Comparison of ENCODE assay signal across 16 cellular contexts in the genomic region with DNA sequence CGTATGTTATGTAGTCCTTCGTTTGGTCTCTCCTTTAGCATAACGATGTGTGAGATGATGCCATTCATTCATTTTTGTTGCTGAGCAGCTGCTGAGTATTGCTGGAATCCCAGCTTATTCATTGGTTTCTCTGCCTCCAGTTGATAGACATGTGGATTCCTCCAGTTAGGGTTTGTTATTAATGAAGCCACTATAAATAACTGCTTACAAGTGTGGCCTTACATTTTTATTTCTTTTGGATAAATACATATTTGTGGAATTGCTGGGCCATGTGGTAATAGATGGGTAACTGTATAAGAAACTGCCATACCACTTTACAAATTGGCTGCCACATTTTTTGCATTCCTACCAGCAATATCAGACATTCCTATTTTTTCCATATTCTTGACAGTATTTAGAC. TPM values are rescaled to one million over a fixed set of nuclear protein-coding genes. Genes with fewer than 3 reads are reported as not detected.
DNase-seq lines count a peak whose midpoint lies in the region; ATAC-seq, FAIRE-seq and TF ChIP-seq lines count a peak whose summit lies in the region.
"Had no signal": no experiment of that assay in that cellular context is flagged by ENCODE, and none has a peak within 500 bp of the region (broad histone marks: within the 10 kb centered on the region; RNA-seq: fewer than 3 reads in every experiment).

No MANE protein-coding gene starts in this region.

- TF ChIP-seq CTCF in CD4-positive, alpha-beta T cell (IDR thresholded peaks at IDR 0.05) = no peak
- TF ChIP-seq CTCF in natural killer cell (IDR thresholded peaks at IDR 0.05) = no peak
- TF ChIP-seq CTCF in WTC11 (IDR thresholded peaks at IDR 0.05) = no peak

- POLR2A ChIA-PET in CD4-positive, alpha-beta T cell (lab: Charles Lee) = interaction anchor here (0.6 to 2.7 kb wide), 4 partner anchors 9 to 745 kb away, joined by 3 to 34 read pairs (median 4); no protein-coding TSS in a partner anchor
- POLR2A ChIA-PET in activated naive CD8-positive, alpha-beta T cell treated with anti-CD3 and anti-CD28 coated beads, Interleukin-2, amount 10 ng/mL, durations not matched to agents 7 days and 5 days (lab: Charles Lee) = no interaction called here
- POLR2A ChIA-PET in WTC11 (lab: Charles Lee) = no interaction called here

- peaks cover 38% of the 10 kb centered on the region for H3K36me3 Mint-ChIP-seq in CD4-positive, alpha-beta T cell (ENCODE audit: low read depth)
- peaks cover 28% of the 10 kb centered on the region for H3K36me3 Mint-ChIP-seq in activated naive CD8-positive, alpha-beta T cell treated with anti-CD3 and anti-CD28 coated beads, Interleukin-2, amount 10 ng/mL, durations not matched to agents 7 days and 5 days
- H3K36me3 Mint-ChIP-seq in natural killer cell (peaks cover 11% of the 10 kb centered on the region), WTC11 (peaks cover 10% of the 10 kb centered on the region)

- no peaks in the 10 kb centered on the region for H3K9me3 Mint-ChIP-seq in CD4-positive, alpha-beta T cell
- peaks cover 6% of the 10 kb centered on the region for H3K9me3 Mint-ChIP-seq in activated naive CD8-positive, alpha-beta T cell treated with anti-CD3 and anti-CD28 coated beads, Interleukin-2, amount 10 ng/mL, durations not matched to agents 7 days and 5 days
- H3K9me3 Mint-ChIP-seq in natural killer cell (no peaks in the 10 kb centered on the region), WTC11 (peaks cover 8% of the 10 kb centered on the region)

- intact Hi-C loops in CD4-positive, alpha-beta T cell (cut with DNase I, micrococcal nuclease) = no loop called here
- intact Hi-C loops in natural killer cell (cut with micrococcal nuclease) = loop anchor here (10.0 kb wide), 1 partner anchor 745 kb away; the partner anchor contains the start of genes MRPS18B and PPP1R10

- no peaks in the 10 kb centered on the region for H3K27me3 ChIP-seq in CD4-positive, alpha-beta T cell (ENCODE audit: control insufficient read depth, insufficient read depth, low read length)

- H3K4me1 Mint-ChIP-seq in CD4-positive, alpha-beta T cell (ENCODE audit: low read depth) = peaks cover 50% of the 10 kb centered on the region
- peaks cover 32% of the 10 kb centered on the region for H3K4me1 Mint-ChIP-seq in activated naive CD8-positive, alpha-beta T cell treated with anti-CD3 and anti-CD28 coated beads, Interleukin-2, amount 10 ng/mL, durations not matched to agents 7 days and 5 days
- H3K4me1 Mint-ChIP-seq in natural killer cell = peaks cover 35 to 42% of the 10 kb centered on the region in 2 donors
- peaks cover 4% of the 10 kb centered on the region for H3K4me1 Mint-ChIP-seq in WTC11

- no peak for ATAC-seq in CD4-positive, alpha-beta T cell (ENCODE audit: poor library complexity)
- ATAC-seq in activated naive CD8-positive, alpha-beta T cell treated with anti-CD3 and anti-CD28 coated beads, Interleukin-2, amount 10 ng/mL, durations not matched to agents 7 days and 5 days (ENCODE audit: low read depth) = no peak
- ATAC-seq in natural killer cell (no peak), WTC11 (no peak), GM21619 (IDR thresholded peaks at IDR 0.05; ENCODE audit: unreplicated experiment) (no peak)
- ATAC-seq: PC-3 had no signal

- no peaks in the 10 kb centered on the region for H3K9me3 ChIP-seq in CD4-positive, alpha-beta T cell (ENCODE audit: control insufficient read depth, low read length)
- H3K9me3 ChIP-seq: SJSA1 had no signal

- no peak for DNase-seq in CD4-positive, alpha-beta T cell
- DNase-seq in GM12891 (ENCODE audit: insufficient read length, low spot score) (no peak), natural killer cell (no peak), NCI-H128 (lab: John Stamatoyannopoulos, UW; ENCODE audit: unreplicated experiment) (no peak), WTC11 (ENCODE audit: low spot score) (no peak)
- no peak for DNase-seq in activated naive CD8-positive, alpha-beta T cell treated with anti-CD3 and anti-CD28 coated beads, Interleukin-2, amount 10 ng/mL, durations not matched to agents 7 days and 5 days
- DNase-seq: COR-L47, DMS153, GM23248, NCI-H1694, NCI-H2107, NCI-H446, PC-3 had no signal

- CTCF ChIA-PET in CD4-positive, alpha-beta T cell (lab: Charles Lee) = interaction anchor here (2.4 kb wide), 1 partner anchor 163 kb away, joined by 7 read pairs; no protein-coding TSS in a partner anchor
- CTCF ChIA-PET in WTC11 (lab: Charles Lee) = no interaction called here

- TF ChIP-seq POLR2A in GM12891 (IDR thresholded peaks at IDR 0.05; ENCODE audit: low read depth, low read length) = no peak

- peak; percentile 71 for FAIRE-seq in GM12891 (lab: Jason Lieb, UNC)
- FAIRE-seq: GM18507 had no signal

- H3K4me3 Mint-ChIP-seq in CD4-positive, alpha-beta T cell = peak overlapping the region; percentile 80
- no peak overlapping the region for H3K4me3 Mint-ChIP-seq in activated naive CD8-positive, alpha-beta T cell treated with anti-CD3 and anti-CD28 coated beads, Interleukin-2, amount 10 ng/mL, durations not matched to agents 7 days and 5 days
- H3K4me3 Mint-ChIP-seq in natural killer cell = peak overlapping the region; percentile 22
- H3K4me3 Mint-ChIP-seq in WTC11 = no peak overlapping the region

- H3K27ac Mint-ChIP-seq in CD4-positive, alpha-beta T cell = peak overlapping the region; percentile 100
- H3K27ac Mint-ChIP-seq in activated naive CD8-positive, alpha-beta T cell treated with anti-CD3 and anti-CD28 coated beads, Interleukin-2, amount 10 ng/mL, durations not matched to agents 7 days and 5 days = peak overlapping the region; percentile 27
- peak overlapping the region; percentile 100 for H3K27ac Mint-ChIP-seq in natural killer cell
- no peak overlapping the region for H3K27ac Mint-ChIP-seq in WTC11

- no peak overlapping the region for H3K27ac ChIP-seq in CD4-positive, alpha-beta T cell (ENCODE audit: low read depth, low read length)
- H3K27ac ChIP-seq: GM23248, SJSA1 had no signal

- H3K27me3 Mint-ChIP-seq in CD4-positive, alpha-beta T cell = no peaks in the 10 kb centered on the region
- H3K27me3 Mint-ChIP-seq in activated naive CD8-positive, alpha-beta T cell treated with anti-CD3 and anti-CD28 coated beads, Interleukin-2, amount 10 ng/mL, durations not matched to agents 7 days and 5 days = peaks cover 19% of the 10 kb centered on the region
- peaks cover 19 to 34% of the 10 kb centered on the region in 2 donors for H3K27me3 Mint-ChIP-seq in natural killer cell (ENCODE audit: low read depth in 2 of 2)
- H3K27me3 Mint-ChIP-seq in WTC11 (ENCODE audit: low read depth) = peaks cover 87% of the 10 kb centered on the region

TF ChIP-seq in GM12891, 5 proteins besides CTCF, POLR2A, EP300 and RAD21:
- TF ChIP-seq TAF1 (IDR thresholded peaks at IDR 0.05; ENCODE audit: low read depth, low read length) (no peak), PAX5 (IDR thresholded peaks at IDR 0.05; ENCODE audit: insufficient read depth, low read length, severe bottlenecking) (no peak), POU2F2 (IDR thresholded peaks at IDR 0.05; ENCODE audit: low read depth, low read length) (no peak), POLR2AphosphoS5 (IDR thresholded peaks at IDR 0.05; ENCODE audit: low read depth, low read length) (no peak), SPI1 (IDR thresholded peaks at IDR 0.05; ENCODE audit: low read depth, low read length) (no peak)

TF ChIP-seq in WTC11, 78 proteins besides CTCF, POLR2A, EP300 and RAD21 (continues in another document):
- TF ChIP-seq ZNF317 (CRISPR knock-in tag; IDR thresholded peaks at IDR 0.05; ENCODE audit: borderline replicate concordance, low read depth) (no peak), ZNF232 (CRISPR knock-in tag; IDR thresholded peaks at IDR 0.05) (no peak), ZNF512 (CRISPR knock-in tag; IDR thresholded peaks at IDR 0.05; ENCODE audit: borderline replicate concordance) (no peak)
- TF ChIP-seq, protein P1, sequence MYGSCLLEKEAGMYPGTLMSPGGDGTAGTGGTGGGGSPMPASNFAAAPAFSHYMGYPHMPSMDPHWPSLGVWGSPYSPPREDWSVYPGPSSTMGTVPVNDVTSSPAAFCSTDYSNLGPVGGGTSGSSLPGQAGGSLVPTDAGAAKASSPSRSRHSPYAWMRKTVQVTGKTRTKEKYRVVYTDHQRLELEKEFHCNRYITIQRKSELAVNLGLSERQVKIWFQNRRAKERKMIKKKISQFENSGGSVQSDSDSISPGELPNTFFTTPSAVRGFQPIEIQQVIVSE (CRISPR knock-in tag; IDR thresholded peaks at IDR 0.05; ENCODE audit: borderline replicate concordance) = no peak
- TF ChIP-seq, protein P2, sequence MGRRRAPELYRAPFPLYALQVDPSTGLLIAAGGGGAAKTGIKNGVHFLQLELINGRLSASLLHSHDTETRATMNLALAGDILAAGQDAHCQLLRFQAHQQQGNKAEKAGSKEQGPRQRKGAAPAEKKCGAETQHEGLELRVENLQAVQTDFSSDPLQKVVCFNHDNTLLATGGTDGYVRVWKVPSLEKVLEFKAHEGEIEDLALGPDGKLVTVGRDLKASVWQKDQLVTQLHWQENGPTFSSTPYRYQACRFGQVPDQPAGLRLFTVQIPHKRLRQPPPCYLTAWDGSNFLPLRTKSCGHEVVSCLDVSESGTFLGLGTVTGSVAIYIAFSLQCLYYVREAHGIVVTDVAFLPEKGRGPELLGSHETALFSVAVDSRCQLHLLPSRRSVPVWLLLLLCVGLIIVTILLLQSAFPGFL (CRISPR knock-in tag; IDR thresholded peaks at IDR 0.05; ENCODE audit: borderline replicate concordance) = no peak

RNA-seq across cellular contexts. Expression of gene HLA-B, which starts 2.6 kb away (rescaled TPM):
- total RNA-seq in CD4-positive, alpha-beta T cell = 1,000 to 10,000 TPM; 6,758 to 7,013 TPM
- 3,160 TPM for polyA plus RNA-seq in GM12891 (2012; ENCODE audit: low read depth, missing spikeins)
- 1,000 to 10,000 TPM; 5,415 to 5,542 TPM for total RNA-seq in activated naive CD8-positive, alpha-beta T cell treated with anti-CD3 and anti-CD28 coated beads, Interleukin-2, amount 10 ng/mL, durations not matched to agents 7 days and 5 days
- total RNA-seq in natural killer cell = over 10,000 TPM in 2 of 3 donors, 1,000 to 10,000 TPM in 1; 9,586 to 11,061 (median 11,048) TPM
- total RNA-seq in WTC11 (2021) = 124 to 149 TPM (median 141 TPM) in 3 replicates

RNA-seq across cellular contexts. Expression of gene MICA, which starts 43.8 kb away (rescaled TPM):
- total RNA-seq in CD4-positive, alpha-beta T cell = 10 to 100 TPM; 10.6 to 14.0 TPM
- polyA plus RNA-seq in GM12891 (2012; ENCODE audit: low read depth, missing spikeins) = 5.0 TPM
- 10 to 100 TPM; 24.1 to 25.8 TPM for total RNA-seq in activated naive CD8-positive, alpha-beta T cell treated with anti-CD3 and anti-CD28 coated beads, Interleukin-2, amount 10 ng/mL, durations not matched to agents 7 days and 5 days
- total RNA-seq in natural killer cell (10 to 100 TPM in 2 of 3 donors, 1 to 10 TPM in 1; 9.3 to 19.7 (median 11.4) TPM), WTC11 (2021) (11.4 to 12.9 TPM (median 11.7 TPM) in 3 replicates)

Comparison
In these comparisons a context has a peak if more than half of its experiments do, and no peak if none do; other contexts are left out.
1. H3K4me3 Mint-ChIP-seq: peak in CD4-positive, alpha-beta T cell (single experiment) and natural killer cell (single experiment); none in activated naive CD8-positive, alpha-beta T cell treated with anti-CD3 and anti-CD28 coated beads, Interleukin-2, amount 10 ng/mL, durations not matched to agents 7 days and 5 days (single experiment) and WTC11 (single experiment).
2. RNA of gene HLA-B, which starts 2.6 kb away (total RNA-seq): 9,586 to 11,061 TPM in natural killer cell, 6,758 to 7,013 TPM in CD4-positive, alpha-beta T cell and 5,415 to 5,542 TPM in activated naive CD8-positive, alpha-beta T cell treated with anti-CD3 and anti-CD28 coated beads, Interleukin-2, amount 10 ng/mL, durations not matched to agents 7 days and 5 days; 124 to 149 TPM in WTC11; every median in the first group is over 10 times any median in the second.